ENCODE assay signal across 9 cellular contexts in the genomic region with DNA sequence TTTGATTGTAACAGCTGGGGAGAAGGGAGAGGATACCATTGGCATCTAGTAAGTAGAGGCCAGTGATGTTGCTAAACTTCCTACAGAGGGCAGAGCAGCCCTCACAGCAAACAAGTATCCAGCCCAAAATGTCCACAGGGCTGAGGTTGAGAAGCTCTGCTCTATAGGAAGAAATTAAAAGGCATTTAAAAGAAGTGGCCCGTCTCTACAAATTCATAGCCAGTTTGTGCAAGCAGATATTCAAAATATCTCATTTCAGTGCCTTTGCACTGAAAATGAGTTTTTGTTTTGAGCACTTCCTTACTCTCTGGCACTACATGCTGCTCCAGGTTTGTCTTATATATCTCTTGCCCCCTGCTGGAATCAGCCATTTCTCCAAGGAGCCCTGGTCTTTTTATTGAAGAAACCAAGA.
DNase-seq lines count a peak whose midpoint lies in the region; ATAC-seq and TF ChIP-seq lines count a peak whose summit lies in the region.
"Had no signal": no experiment of that assay in that cellular context is flagged by ENCODE, and none has a peak within 500 bp of the region (broad histone marks: within the 10 kb centered on the region; RNA-seq: fewer than 3 reads in every experiment).

No MANE protein-coding gene starts in this region.

- H3K4me1 ChIP-seq in mucosa of descending colon (ENCODE audit: low read depth): no peaks in the 10 kb centered on the region

- H3K36me3 Mint-ChIP-seq in activated CD8-positive, alpha-beta memory T cell treated with anti-CD3 and anti-CD28 coated beads, Interleukin-2, amount 10 ng/mL, durations not matched to agents 7 days and 5 days: no peaks in the 10 kb centered on the region

- no peak for TF ChIP-seq CTCF in mucosa of descending colon (IDR thresholded peaks at IDR 0.05)

- DNase-seq in AG08396 (ENCODE audit: low spot score): peak; percentile 13
- peak; percentile 61 for DNase-seq in NCI-H524 (lab: John Stamatoyannopoulos, UW)
- peak; percentile 52 for DNase-seq in ecto neural progenitor cell (ENCODE audit: low spot score)
- DNase-seq in mucosa of descending colon: peak in 1 of 3 donors; percentile 10
- DNase-seq in mesenteric fat pad (ENCODE audit: low spot score): no peak
- no peak for DNase-seq in activated CD8-positive, alpha-beta memory T cell treated with anti-CD3 and anti-CD28 coated beads, Interleukin-2, amount 10 ng/mL, durations not matched to agents 7 days and 5 days

- H3K27ac Mint-ChIP-seq in activated CD8-positive, alpha-beta memory T cell treated with anti-CD3 and anti-CD28 coated beads, Interleukin-2, amount 10 ng/mL, durations not matched to agents 7 days and 5 days: no peak overlapping the region

- H3K9me3 ChIP-seq in mucosa of descending colon: no peaks in the 10 kb centered on the region

- H3K36me3 ChIP-seq in mucosa of descending colon (ENCODE audit: low read depth): no peaks in the 10 kb centered on the region

- intact Hi-C loops in mucosa of descending colon (cut with DNase I, micrococcal nuclease): no loop called here

- no peaks in the 10 kb centered on the region for H3K4me1 Mint-ChIP-seq in activated CD8-positive, alpha-beta memory T cell treated with anti-CD3 and anti-CD28 coated beads, Interleukin-2, amount 10 ng/mL, durations not matched to agents 7 days and 5 days
- H3K4me1 Mint-ChIP-seq: central memory CD8-positive, alpha-beta T cell had no signal

- no peak overlapping the region for H3K4me3 Mint-ChIP-seq in activated CD8-positive, alpha-beta memory T cell treated with anti-CD3 and anti-CD28 coated beads, Interleukin-2, amount 10 ng/mL, durations not matched to agents 7 days and 5 days
- H3K4me3 Mint-ChIP-seq: central memory CD8-positive, alpha-beta T cell had no signal

- CTCF ChIA-PET in activated CD8-positive, alpha-beta memory T cell treated with anti-CD3 and anti-CD28 coated beads, Interleukin-2, amount 10 ng/mL, durations not matched to agents 7 days and 5 days (lab: Charles Lee): no interaction called here

- H3K27me3 Mint-ChIP-seq in activated CD8-positive, alpha-beta memory T cell treated with anti-CD3 and anti-CD28 coated beads, Interleukin-2, amount 10 ng/mL, durations not matched to agents 7 days and 5 days: no peaks in the 10 kb centered on the region
- H3K27me3 Mint-ChIP-seq: central memory CD8-positive, alpha-beta T cell had no signal

- H3K4me3 ChIP-seq in mucosa of descending colon: no peak overlapping the region

- peak; percentile 63 for ATAC-seq in GM21529 (IDR thresholded peaks at IDR 0.05; ENCODE audit: unreplicated experiment)
- peak; percentile 75 for ATAC-seq in mucosa of descending colon
- no peak for ATAC-seq in HG02970 (IDR thresholded peaks at IDR 0.05; ENCODE audit: low FRiP score, unreplicated experiment)
- ATAC-seq in activated CD8-positive, alpha-beta memory T cell treated with anti-CD3 and anti-CD28 coated beads, Interleukin-2, amount 10 ng/mL, durations not matched to agents 7 days and 5 days: no peak

- H3K9me3 Mint-ChIP-seq in activated CD8-positive, alpha-beta memory T cell treated with anti-CD3 and anti-CD28 coated beads, Interleukin-2, amount 10 ng/mL, durations not matched to agents 7 days and 5 days (ENCODE audit: low read depth): no peaks in the 10 kb centered on the region
- H3K9me3 Mint-ChIP-seq: central memory CD8-positive, alpha-beta T cell had no signal

Comparison
In these comparisons a context has a peak if more than half of its experiments do, and no peak if none do; other contexts are left out.
1. DNase-seq: peak in AG08396 (single experiment), NCI-H524 (2 of 2) and ecto neural progenitor cell (single experiment); none in mesenteric fat pad (single experiment) and activated CD8-positive, alpha-beta memory T cell treated with anti-CD3 and anti-CD28 coated beads, Interleukin-2, amount 10 ng/mL, durations not matched to agents 7 days and 5 days (single experiment).
2. ATAC-seq: peak in GM21529 (single experiment) and mucosa of descending colon (single experiment); none in HG02970 (single experiment) and activated CD8-positive, alpha-beta memory T cell treated with anti-CD3 and anti-CD28 coated beads, Interleukin-2, amount 10 ng/mL, durations not matched to agents 7 days and 5 days (single experiment).